9 cellular contexts compared by ENCODE assay signal in genomic region chr4:6324999-6325790, GRCh38. TPM values are rescaled to one million over a fixed set of nuclear protein-coding genes. Genes with fewer than 3 reads are reported as not detected.
DNase-seq lines count a peak whose midpoint lies in the region; ATAC-seq and TF ChIP-seq lines count a peak whose summit lies in the region.
"Had no signal": no experiment of that assay in that cellular context is flagged by ENCODE, and none has a peak within 500 bp of the region (broad histone marks: within the 10 kb centered on the region; RNA-seq: fewer than 3 reads in every experiment).

No MANE protein-coding gene starts in this region.

- no peak for ATAC-seq in activated CD8-positive, alpha-beta T cell treated with anti-CD3 and anti-CD28 coated beads, Interleukin-2, amount 10 ng/mL, durations not matched to agents 7 days and 5 days
- ATAC-seq in activated CD8-positive, alpha-beta T cell treated with anti-CD3 and anti-CD28 coated beads for 36 hours, result no peak
- ATAC-seq in left lung, result peak; percentile 86

- H3K9me3 ChIP-seq in left lung, result peaks cover 0 to under 1% of the 10 kb centered on the region in 2 donors

- peaks cover 0 to 45% of the 10 kb centered on the region in 2 donors for H3K27me3 ChIP-seq in left lung

- peaks cover 26% of the 10 kb centered on the region for H3K4me1 Mint-ChIP-seq in activated CD8-positive, alpha-beta T cell treated with anti-CD3 and anti-CD28 coated beads, Interleukin-2, amount 10 ng/mL, durations not matched to agents 7 days and 5 days (ENCODE audit: low read depth)
- peaks cover 5% of the 10 kb centered on the region for H3K4me1 Mint-ChIP-seq in activated CD8-positive, alpha-beta T cell treated with anti-CD3 and anti-CD28 coated beads for 36 hours (ENCODE audit: low read depth)
- no peaks in the 10 kb centered on the region for H3K4me1 Mint-ChIP-seq in progenitor cell of endocrine pancreas (ENCODE audit: low read depth)

- H3K9me3 Mint-ChIP-seq in activated CD8-positive, alpha-beta T cell treated with anti-CD3 and anti-CD28 coated beads, Interleukin-2, amount 10 ng/mL, durations not matched to agents 7 days and 5 days (ENCODE audit: insufficient read depth), result no peaks in the 10 kb centered on the region
- H3K9me3 Mint-ChIP-seq in activated CD8-positive, alpha-beta T cell treated with anti-CD3 and anti-CD28 coated beads for 36 hours, result no peaks in the 10 kb centered on the region
- H3K9me3 Mint-ChIP-seq in progenitor cell of endocrine pancreas (ENCODE audit: low read depth), result peaks cover 2% of the 10 kb centered on the region

- no peak for TF ChIP-seq CTCF in activated CD8-positive, alpha-beta T cell treated with anti-CD3 and anti-CD28 coated beads for 36 hours (IDR thresholded peaks at IDR 0.05)
- TF ChIP-seq CTCF in left lung (IDR thresholded peaks at IDR 0.05) (no peak), progenitor cell of endocrine pancreas (IDR thresholded peaks at IDR 0.05; ENCODE audit: unreplicated experiment) (no peak)

- intact Hi-C loops in activated CD8-positive, alpha-beta T cell treated with anti-CD3 and anti-CD28 coated beads for 36 hours (cut with micrococcal nuclease), result loop anchor here (5.0 kb wide), 1 partner anchor 328 kb away; no protein-coding TSS in a partner anchor
- intact Hi-C loops in left lung (cut with DNase I), result loop anchor here in 1 of 2 donors (5.0 kb wide), 1 partner anchor 63 kb away; no protein-coding TSS in a partner anchor

- H3K4me3 Mint-ChIP-seq in activated CD8-positive, alpha-beta T cell treated with anti-CD3 and anti-CD28 coated beads, Interleukin-2, amount 10 ng/mL, durations not matched to agents 7 days and 5 days, result no peak overlapping the region
- no peak overlapping the region for H3K4me3 Mint-ChIP-seq in activated CD8-positive, alpha-beta T cell treated with anti-CD3 and anti-CD28 coated beads for 36 hours
- no peak overlapping the region for H3K4me3 Mint-ChIP-seq in progenitor cell of endocrine pancreas (ENCODE audit: low read depth)

- H3K27ac Mint-ChIP-seq in activated CD8-positive, alpha-beta T cell treated with anti-CD3 and anti-CD28 coated beads, Interleukin-2, amount 10 ng/mL, durations not matched to agents 7 days and 5 days, result no peak overlapping the region
- H3K27ac Mint-ChIP-seq in activated CD8-positive, alpha-beta T cell treated with anti-CD3 and anti-CD28 coated beads for 36 hours, result no peak overlapping the region
- H3K27ac Mint-ChIP-seq in progenitor cell of endocrine pancreas, result no peak overlapping the region

- peaks cover 0 to 9% of the 10 kb centered on the region in 2 donors for H3K4me1 ChIP-seq in left lung

- H3K4me3 ChIP-seq in left lung, result no peak overlapping the region

- CTCF ChIA-PET in activated CD8-positive, alpha-beta T cell treated with anti-CD3 and anti-CD28 coated beads, Interleukin-2, amount 10 ng/mL, durations not matched to agents 7 days and 5 days (lab: Charles Lee), result interaction anchor here (0.7 to 15.4 kb wide), 3 partner anchors 61 to 74 kb away, joined by 3 to 226 read pairs (median 4); no protein-coding TSS in a partner anchor
- CTCF ChIA-PET in activated CD8-positive, alpha-beta T cell treated with anti-CD3 and anti-CD28 coated beads for 36 hours (lab: Charles Lee), result interaction anchor here (1.3 to 3.8 kb wide), 2 partner anchors 61 to 75 kb away, joined by 4 to 24 read pairs; no protein-coding TSS in a partner anchor

- H3K36me3 ChIP-seq in left lung, result no peaks in the 10 kb centered on the region

- peak overlapping the region; percentile 19 to 74 for H3K27ac ChIP-seq in left lung

- no peaks in the 10 kb centered on the region for H3K36me3 Mint-ChIP-seq in activated CD8-positive, alpha-beta T cell treated with anti-CD3 and anti-CD28 coated beads, Interleukin-2, amount 10 ng/mL, durations not matched to agents 7 days and 5 days (ENCODE audit: low read depth)
- no peaks in the 10 kb centered on the region for H3K36me3 Mint-ChIP-seq in activated CD8-positive, alpha-beta T cell treated with anti-CD3 and anti-CD28 coated beads for 36 hours (ENCODE audit: low read depth)
- H3K36me3 Mint-ChIP-seq in progenitor cell of endocrine pancreas (ENCODE audit: insufficient read depth), result no peaks in the 10 kb centered on the region

- POLR2A ChIA-PET in activated CD8-positive, alpha-beta T cell treated with anti-CD3 and anti-CD28 coated beads, Interleukin-2, amount 10 ng/mL, durations not matched to agents 7 days and 5 days (lab: Charles Lee), result no interaction called here
- POLR2A ChIA-PET in activated CD8-positive, alpha-beta T cell treated with anti-CD3 and anti-CD28 coated beads for 36 hours (lab: Charles Lee), result no interaction called here

- peaks cover 19% of the 10 kb centered on the region for H3K27me3 Mint-ChIP-seq in activated CD8-positive, alpha-beta T cell treated with anti-CD3 and anti-CD28 coated beads, Interleukin-2, amount 10 ng/mL, durations not matched to agents 7 days and 5 days (ENCODE audit: low read depth)
- peaks cover 25% of the 10 kb centered on the region for H3K27me3 Mint-ChIP-seq in activated CD8-positive, alpha-beta T cell treated with anti-CD3 and anti-CD28 coated beads for 36 hours
- peaks cover 26% of the 10 kb centered on the region for H3K27me3 Mint-ChIP-seq in progenitor cell of endocrine pancreas

- peak; percentile 30 for DNase-seq in activated CD8-positive, alpha-beta T cell treated with anti-CD3 and anti-CD28 coated beads, Interleukin-2, amount 10 ng/mL, durations not matched to agents 7 days and 5 days
- no peak for DNase-seq in activated CD8-positive, alpha-beta T cell treated with anti-CD3 and anti-CD28 coated beads for 36 hours
- DNase-seq in dermis blood vessel endothelial cell (peak; percentile 75), left lung (peak; percentile 70 to 82), ureter (ENCODE audit: low spot score) (peak; percentile 89), progenitor cell of endocrine pancreas (ENCODE audit: low spot score, unreplicated experiment) (no peak), T-helper 2 cell (no peak), SKM-1 treated with dmso at 0.1 percent for 144 hours (lab: John Stamatoyannopoulos, UW; ENCODE audit: unreplicated experiment) (no peak)
- DNase-seq: NCI-H1092 had no signal

RNA-seq across cellular contexts. Expression of gene WFS1, which starts 55.5 kb away (rescaled TPM):
- 1 to 10 TPM in 1 of 2 experiments, under 1 TPM in 1; 0.97 to 1.3 TPM for total RNA-seq in activated CD8-positive, alpha-beta T cell treated with anti-CD3 and anti-CD28 coated beads, Interleukin-2, amount 10 ng/mL, durations not matched to agents 7 days and 5 days
- 1 to 10 TPM; 1.8 to 2.8 TPM for total RNA-seq in activated CD8-positive, alpha-beta T cell treated with anti-CD3 and anti-CD28 coated beads for 36 hours
- total RNA-seq in dermis blood vessel endothelial cell (74.7 and 116 TPM in 2 replicates), left lung (100 to 1,000 TPM in 1 of 2 donors, 10 to 100 TPM in 1; 40.1 to 103 TPM), ureter (68.1 TPM), progenitor cell of endocrine pancreas (31.3 and 37.9 TPM in 2 replicates)

Comparison
In these comparisons a context has a peak if more than half of its experiments do, and no peak if none do; other contexts are left out.
1. DNase-seq: peak in activated CD8-positive, alpha-beta T cell treated with anti-CD3 and anti-CD28 coated beads, Interleukin-2, amount 10 ng/mL, durations not matched to agents 7 days and 5 days (single experiment), dermis blood vessel endothelial cell (single experiment), left lung (2 of 2) and ureter (single experiment); none in activated CD8-positive, alpha-beta T cell treated with anti-CD3 and anti-CD28 coated beads for 36 hours (single experiment), progenitor cell of endocrine pancreas (single experiment), T-helper 2 cell (0 of 5) and SKM-1 treated with dmso at 0.1 percent for 144 hours (single experiment).